In the genomic region with DNA sequence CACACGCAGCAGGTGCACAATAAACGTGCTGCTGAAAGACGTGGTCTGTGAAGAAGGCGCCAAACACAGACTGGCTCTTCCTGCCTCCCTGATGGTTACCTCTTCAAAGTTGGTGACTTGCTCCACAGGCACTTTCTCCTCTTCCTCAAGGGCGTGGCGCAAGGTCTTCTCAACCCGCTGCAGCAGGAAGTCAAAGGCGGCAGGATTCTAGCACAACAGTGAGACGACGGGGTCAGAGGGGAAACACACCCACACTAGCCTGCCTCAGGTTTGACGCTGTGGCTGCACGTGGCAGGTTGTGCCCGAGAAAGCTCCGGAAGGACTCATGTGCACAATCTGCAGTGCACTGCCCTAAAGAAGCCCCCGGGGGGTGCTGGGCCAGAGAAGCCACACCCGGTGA, we compare ENCODE assay signal across 20 cellular contexts. TPM values are rescaled to one million over a fixed set of nuclear protein-coding genes. Genes with fewer than 3 reads are reported as not detected.
"Had no signal": no experiment of that assay in that cellular context is flagged by ENCODE, and none has a peak within 500 bp of the region (broad histone marks: within the 10 kb centered on the region; RNA-seq: fewer than 3 reads in every experiment).

No MANE protein-coding gene starts in this region.

- H3K4me1 ChIP-seq: gastroesophageal sphincter, heart right ventricle, stomach had no signal

- H3K27me3 ChIP-seq: gastroesophageal sphincter, heart right ventricle, ovary, stomach had no signal

- H3K9me3 Mint-ChIP-seq: activated naive CD8-positive, alpha-beta T cell treated with anti-CD3 and anti-CD28 coated beads, Interleukin-2, amount 50 U/mL, for 24 hours; activated T-helper 1 cell treated with anti-CD3 and anti-CD28 coated beads, Interleukin-12 subunit alpha, Interleukin-12 subunit beta, Interleukin-2, Interleukin-4 antibody, amounts not matched to agents 30 ng/mL and 10 ng/mL and 1 ng/mL, durations not matched to agents 14 hours and 24 hours and 36 hours; brain; immature natural killer cell; naive thymus-derived CD8-positive, alpha-beta T cell; WTC11 had no signal

- H3K9me3 ChIP-seq: gastroesophageal sphincter, heart right ventricle, ovary, stomach had no signal

- ATAC-seq: activated naive CD8-positive, alpha-beta T cell treated with anti-CD3 and anti-CD28 coated beads, Interleukin-2, amount 50 U/mL, for 24 hours; esophagus mucosa; gastroesophageal sphincter; heart right ventricle; naive thymus-derived CD8-positive, alpha-beta T cell; WTC11 had no signal

- DNase-seq: activated CD4-positive, alpha-beta T cell treated with anti-CD3 and anti-CD28 coated beads for 4 hours; activated naive CD8-positive, alpha-beta T cell treated with anti-CD3 and anti-CD28 coated beads, Interleukin-2, amount 50 U/mL, for 24 hours; activated T-cell treated with anti-CD3 and anti-CD28 coated beads for 4 hours; anterior cingulate cortex; heart right ventricle; immature natural killer cell; mesendoderm; naive thymus-derived CD8-positive, alpha-beta T cell; ovary; stomach; trophoblast cell had no signal

- H3K27ac ChIP-seq: coronary artery, gastroesophageal sphincter, heart right ventricle, ovary, stomach had no signal

- H3K27me3 Mint-ChIP-seq: activated naive CD8-positive, alpha-beta T cell treated with anti-CD3 and anti-CD28 coated beads, Interleukin-2, amount 50 U/mL, for 24 hours; naive thymus-derived CD8-positive, alpha-beta T cell had no signal

- H3K4me1 Mint-ChIP-seq: activated naive CD8-positive, alpha-beta T cell treated with anti-CD3 and anti-CD28 coated beads, Interleukin-2, amount 50 U/mL, for 24 hours; brain; immature natural killer cell; WTC11 had no signal

- H3K36me3 ChIP-seq: ovary had no signal

- H3K27ac Mint-ChIP-seq: activated naive CD8-positive, alpha-beta T cell treated with anti-CD3 and anti-CD28 coated beads, Interleukin-2, amount 50 U/mL, for 24 hours; activated T-helper 1 cell treated with anti-CD3 and anti-CD28 coated beads, Interleukin-12 subunit alpha, Interleukin-12 subunit beta, Interleukin-2, Interleukin-4 antibody, amounts not matched to agents 30 ng/mL and 10 ng/mL and 1 ng/mL, durations not matched to agents 14 hours and 24 hours and 36 hours; brain; naive thymus-derived CD8-positive, alpha-beta T cell; WTC11 had no signal

- H3K4me3 ChIP-seq: coronary artery, gastroesophageal sphincter, heart right ventricle, ovary, stomach had no signal

- H3K4me3 Mint-ChIP-seq: activated naive CD8-positive, alpha-beta T cell treated with anti-CD3 and anti-CD28 coated beads, Interleukin-2, amount 50 U/mL, for 24 hours; activated T-helper 1 cell treated with anti-CD3 and anti-CD28 coated beads, Interleukin-12 subunit alpha, Interleukin-12 subunit beta, Interleukin-2, Interleukin-4 antibody, amounts not matched to agents 30 ng/mL and 10 ng/mL and 1 ng/mL, durations not matched to agents 14 hours and 24 hours and 36 hours; brain; immature natural killer cell; naive thymus-derived CD8-positive, alpha-beta T cell; WTC11 had no signal

RNA-seq across cellular contexts. Expression of a gene that starts 53.5 kb away (rescaled TPM):
- total RNA-seq: activated T-helper 1 cell treated with anti-CD3 and anti-CD28 coated beads, Interleukin-12 subunit alpha, Interleukin-12 subunit beta, Interleukin-2, Interleukin-4 antibody, amounts not matched to agents 30 ng/mL and 10 ng/mL and 1 ng/mL, durations not matched to agents 14 hours and 24 hours and 36 hours; esophagus mucosa; heart right ventricle; lower leg skin; naive thymus-derived CD8-positive, alpha-beta T cell; SK-MEL-5; stomach; temporal lobe had no signal
- polyA plus RNA-seq: heart right ventricle; immature natural killer cell; naive thymus-derived CD8-positive, alpha-beta T cell had no signal
